ENCODE assay signal across 19 cellular contexts in genomic region chr5:169933624-169934023, GRCh38. TPM values are rescaled to one million over a fixed set of nuclear protein-coding genes. Genes with fewer than 3 reads are reported as not detected.
"Had no signal": no experiment of that assay in that cellular context is flagged by ENCODE, and none has a peak within 500 bp of the region (broad histone marks: within the 10 kb centered on the region; RNA-seq: fewer than 3 reads in every experiment).

No MANE protein-coding gene starts in this region.

- ATAC-seq: activated CD4-positive, CD25-positive, alpha-beta regulatory T cell treated with anti-CD3 and anti-CD28 coated beads, Interleukin-2, amount 50 U/mL, for 24 hours; activated T-helper 17 cell treated with anti-CD3 and anti-CD28 coated beads, Interleukin-2, amount 50 U/mL, for 72 hours; esophagus mucosa; left ventricle myocardium superior; naive thymus-derived CD8-positive, alpha-beta T cell; right cardiac atrium had no signal

- H3K4me3 Mint-ChIP-seq: activated naive CD4-positive, alpha-beta T cell treated with anti-CD3 and anti-CD28 coated beads for 36 hours; activated T-helper 17 cell treated with anti-CD3 and anti-CD28 coated beads, Interleukin-2, amount 50 U/mL, for 72 hours; memory B cell; naive thymus-derived CD8-positive, alpha-beta T cell; stimulated activated naive CD8-positive, alpha-beta T cell treated with anti-CD3 and anti-CD28 coated beads, Interleukin-15, Interleukin-2, amounts not matched to agents 100 ng/mL and 50 ng/mL, for 24 hours had no signal

- H3K9me3 ChIP-seq: adrenal gland, suprapubic skin had no signal

- H3K27ac ChIP-seq: adrenal gland, suprapubic skin had no signal

- H3K27me3 ChIP-seq: adrenal gland, suprapubic skin had no signal

- H3K27ac Mint-ChIP-seq: activated naive CD4-positive, alpha-beta T cell treated with anti-CD3 and anti-CD28 coated beads for 36 hours; stimulated activated naive CD8-positive, alpha-beta T cell treated with anti-CD3 and anti-CD28 coated beads, Interleukin-15, Interleukin-2, amounts not matched to agents 100 ng/mL and 50 ng/mL, for 24 hours had no signal

- H3K27me3 Mint-ChIP-seq: activated T-helper 17 cell treated with anti-CD3 and anti-CD28 coated beads, Interleukin-2, amount 50 U/mL, for 72 hours; memory B cell; naive thymus-derived CD8-positive, alpha-beta T cell; stimulated activated naive CD8-positive, alpha-beta T cell treated with anti-CD3 and anti-CD28 coated beads, Interleukin-15, Interleukin-2, amounts not matched to agents 100 ng/mL and 50 ng/mL, for 24 hours had no signal

- H3K4me3 ChIP-seq: adrenal gland, smooth muscle cell, suprapubic skin had no signal

- H3K9me3 Mint-ChIP-seq: activated naive CD4-positive, alpha-beta T cell treated with anti-CD3 and anti-CD28 coated beads for 36 hours; activated T-helper 17 cell treated with anti-CD3 and anti-CD28 coated beads, Interleukin-2, amount 50 U/mL, for 72 hours; memory B cell; naive thymus-derived CD8-positive, alpha-beta T cell; stimulated activated naive CD8-positive, alpha-beta T cell treated with anti-CD3 and anti-CD28 coated beads, Interleukin-15, Interleukin-2, amounts not matched to agents 100 ng/mL and 50 ng/mL, for 24 hours had no signal

- DNase-seq: activated naive CD4-positive, alpha-beta T cell treated with anti-CD3 and anti-CD28 coated beads for 36 hours; caudate nucleus; hypothalamus; left ventricle myocardium superior; naive thymus-derived CD8-positive, alpha-beta T cell; nucleus accumbens; right cardiac atrium; stimulated activated CD4-positive, alpha-beta T cell treated with anti-CD3 and anti-CD28 coated beads, Interleukin-4, amount 100 ng/mL, for 4 hours; stimulated activated CD8-positive, alpha-beta memory T cell treated with anti-CD3 and anti-CD28 coated beads, Interleukin-4, amount 100 ng/mL, for 48 hours; trophoblast cell had no signal

- H3K36me3 ChIP-seq: adrenal gland, suprapubic skin had no signal

RNA-seq across cellular contexts. Expression of gene INSYN2B, which starts 46.7 kb away (rescaled TPM):
- total RNA-seq: activated CD8-positive, alpha-beta memory T cell treated with anti-CD3 and anti-CD28 coated beads for 36 hours; activated naive CD4-positive, alpha-beta T cell treated with anti-CD3 and anti-CD28 coated beads for 36 hours; activated T-helper 17 cell treated with anti-CD3 and anti-CD28 coated beads, Interleukin-2, amount 50 U/mL, for 72 hours; esophagus mucosa; naive thymus-derived CD8-positive, alpha-beta T cell had no signal
